Comparison of ENCODE assay signal across 1 cellular context in genomic region chr2:173402405-173402974, GRCh38.
TF ChIP-seq lines count a peak whose summit lies in the region.

No MANE protein-coding gene starts in this region.

TF ChIP-seq in H1, 55 proteins besides CTCF, POLR2A, EP300 and RAD21:
- TF ChIP-seq RNF2 (IDR thresholded peaks at IDR 0.05; ENCODE audit: borderline replicate concordance, low read depth, low read length, missing control alignments, poor library complexity, severe bottlenecking), result no peak
- no peak for TF ChIP-seq MAFK (IDR thresholded peaks at IDR 0.05; ENCODE audit: low read depth, low read length)
- no peak for TF ChIP-seq TCF12 (IDR thresholded peaks at IDR 0.05; ENCODE audit: low read depth, low read length)
- no peak for TF ChIP-seq BCL11A (IDR thresholded peaks at IDR 0.05; ENCODE audit: low read depth in 2 of 2, low read length in 2 of 2)
- TF ChIP-seq ATF2 (IDR thresholded peaks at IDR 0.05; ENCODE audit: low read length), result no peak
- no peak for TF ChIP-seq SAP30 (IDR thresholded peaks at IDR 0.05; ENCODE audit: insufficient read depth, insufficient replicate concordance, low read length)
- no peak for TF ChIP-seq HDAC6 (IDR thresholded peaks at IDR 0.05; ENCODE audit: low read depth, low read length)
- TF ChIP-seq KDM1A (IDR thresholded peaks at IDR 0.05; ENCODE audit: borderline replicate concordance, low read length), result no peak
- 0 out of 2 replicates have a peak, but pooled peaks have one; percentile 30 for TF ChIP-seq YY1 (IDR thresholded peaks at IDR 0.05; ENCODE audit: low read depth, low read length)
- TF ChIP-seq TEAD4 (IDR thresholded peaks at IDR 0.05; ENCODE audit: low read depth, low read length), result peak; percentile 15; the same call in 1 of the 2 replicates
- no peak for TF ChIP-seq FOSL1 (IDR thresholded peaks at IDR 0.05; ENCODE audit: insufficient read depth, low read depth, low read length)
- no peak for TF ChIP-seq CHD7 (IDR thresholded peaks at IDR 0.05; ENCODE audit: insufficient replicate concordance, low read length)
TF ChIP-seq in H1: peak in this region for 2.
